In genomic region chr3:155323063-155323666, GRCh38 we compare ENCODE assay signal across 8 cellular contexts. TPM values are rescaled to one million over a fixed set of nuclear protein-coding genes. Genes with fewer than 3 reads are reported as not detected.
DNase-seq lines count a peak whose midpoint lies in the region; ATAC-seq and TF ChIP-seq lines count a peak whose summit lies in the region.

No MANE protein-coding gene starts in this region.

- no peak overlapping the region for H3K4me3 Mint-ChIP-seq in Calu3 (ENCODE audit: low read depth, unreplicated experiment)
- H3K4me3 Mint-ChIP-seq in activated B cell treated with CpG ODN at 0.5 μM for 24 hours, result no peak overlapping the region

- no peak for TF ChIP-seq POLR2A in gastrocnemius medialis (IDR thresholded peaks at IDR 0.05)

- CTCF ChIA-PET in Calu3 (lab: Charles Lee), result interaction anchor here (0.9 to 2.4 kb wide), 7 partner anchors 21 to 419 kb away, joined by 3 to 10 read pairs (median 3); no protein-coding TSS in a partner anchor
- CTCF ChIA-PET in activated B cell treated with CpG ODN at 0.5 μM for 24 hours (lab: Charles Lee), result interaction anchor here (0.7 to 2.1 kb wide), 7 partner anchors 8 to 987 kb away, joined by 3 to 9 read pairs (median 3); no protein-coding TSS in a partner anchor

- POLR2A ChIA-PET in activated B cell treated with CpG ODN at 0.5 μM for 24 hours (lab: Charles Lee), result no interaction called here

- DNase-seq in Calu3 (peak; percentile 71), NCI-H2196 (lab: John Stamatoyannopoulos, UW; ENCODE audit: unreplicated experiment) (peak; percentile 73), activated B cell treated with CpG ODN at 0.5 μM for 24 hours (no peak), left ventricle myocardium superior (no peak), gastrocnemius medialis (peak; percentile 33 to 39)
- DNase-seq in effector CD8-positive, alpha-beta T cell (lab: John Stamatoyannopoulos, UW), result no peak

- no peaks in the 10 kb centered on the region for H3K36me3 ChIP-seq in gastrocnemius medialis

- intact Hi-C loops in Calu3 (cut with micrococcal nuclease; ENCODE audit: unreplicated experiment) (loop anchor here (1.0 to 2.0 kb wide), 9 partner anchors 53 to 988 kb away; partner anchors contain the start of gene MME), activated B cell treated with CpG ODN at 0.5 μM for 24 hours (cut with micrococcal nuclease) (loop anchor here (1.0 to 10.0 kb wide), 4 partner anchors 248 to 988 kb away; no protein-coding TSS in a partner anchor), left ventricle myocardium superior (cut with micrococcal nuclease) (loop anchor here (5.0 to 10.0 kb wide), 2 partner anchors 568 to 991 kb away; no protein-coding TSS in a partner anchor), gastrocnemius medialis (cut with DNase I; ENCODE audit: low total_unique reads) (loop anchor here (1.0 to 5.0 kb wide), 3 partner anchors 141 to 986 kb away; no protein-coding TSS in a partner anchor)

- no peaks in the 10 kb centered on the region for H3K9me3 ChIP-seq in gastrocnemius medialis

- no peaks in the 10 kb centered on the region for H3K9me3 Mint-ChIP-seq in Calu3 (ENCODE audit: low read depth, unreplicated experiment)
- no peaks in the 10 kb centered on the region for H3K9me3 Mint-ChIP-seq in activated B cell treated with CpG ODN at 0.5 μM for 24 hours

- H3K4me3 ChIP-seq in gastrocnemius medialis, result no peak overlapping the region

- H3K27ac Mint-ChIP-seq in Calu3 (ENCODE audit: unreplicated experiment) (no peak overlapping the region), activated B cell treated with CpG ODN at 0.5 μM for 24 hours (no peak overlapping the region)

- H3K4me1 ChIP-seq in gastrocnemius medialis, result peaks cover 0 to 12% of the 10 kb centered on the region in 2 donors

- TF ChIP-seq CTCF in Calu3 (IDR thresholded peaks at IDR 0.05; ENCODE audit: unreplicated experiment) (peak; percentile 73), activated B cell treated with CpG ODN at 0.5 μM for 24 hours (IDR thresholded peaks at IDR 0.05) (peak; percentile 52), gastrocnemius medialis (IDR thresholded peaks at IDR 0.05 in 4 of 5, conservative IDR thresholded peaks at IDR 0.05 in 1 of 5) (peak; percentile 62 to 81 (median 74))

- ATAC-seq in GM19023 (IDR thresholded peaks at IDR 0.05; ENCODE audit: unreplicated experiment) (peak; percentile 79), HG03196 (IDR thresholded peaks at IDR 0.05; ENCODE audit: unreplicated experiment) (peak; percentile 70), activated B cell treated with CpG ODN at 0.5 μM for 24 hours (ENCODE audit: low read depth) (no peak), left ventricle myocardium superior (peak; percentile 76), gastrocnemius medialis (peak; percentile 93 to 95)

- in situ Hi-C loops in gastrocnemius medialis (cut with MboI; ENCODE audit: low sequenced_read_pairs in 4 of 4), result loop anchor here (5.0 to 25.0 kb wide), 7 partner anchors 236 to 988 kb away; partner anchors contain the start of gene MME (in 1 of the 4)

- peak overlapping the region in 2 of 4 donors; percentile 45 to 70 for H3K27ac ChIP-seq in gastrocnemius medialis

- H3K36me3 Mint-ChIP-seq in Calu3 (ENCODE audit: insufficient read depth, unreplicated experiment) (no peaks in the 10 kb centered on the region), activated B cell treated with CpG ODN at 0.5 μM for 24 hours (ENCODE audit: low read depth) (no peaks in the 10 kb centered on the region)

- H3K27me3 Mint-ChIP-seq in Calu3 (ENCODE audit: unreplicated experiment) (no peaks in the 10 kb centered on the region), activated B cell treated with CpG ODN at 0.5 μM for 24 hours (no peaks in the 10 kb centered on the region)

- no TSS peak for BruUV-seq in Calu3 (replicated peaks; lab: Mats Ljungman, UMichigan)

- peaks cover 61% of the 10 kb centered on the region for H3K4me1 Mint-ChIP-seq in Calu3 (ENCODE audit: low read depth, unreplicated experiment)
- H3K4me1 Mint-ChIP-seq in activated B cell treated with CpG ODN at 0.5 μM for 24 hours, result no peaks in the 10 kb centered on the region

- H3K27me3 ChIP-seq in gastrocnemius medialis, result no peaks in the 10 kb centered on the region

RNA-seq across cellular contexts. Expression of gene STRIT1, which starts 29.7 kb away (rescaled TPM):
- not detected in 2 replicates for total RNA-seq in Calu3 (2022)
- total RNA-seq in activated B cell treated with CpG ODN at 0.5 μM for 24 hours, result not detected in 2 replicates
- total RNA-seq in left ventricle myocardium superior, result 0.79 TPM
- total RNA-seq in gastrocnemius medialis, result 1,000 to 10,000 TPM in 3 of 4 donors, 100 to 1,000 TPM in 1; 507 to 2,272 (median 1,180) TPM

Comparison
In these comparisons a context has a peak if more than half of its experiments do, and no peak if none do; other contexts are left out.
1. DNase-seq: peak in Calu3 (single experiment), NCI-H2196 (single experiment) and gastrocnemius medialis (2 of 2); none in activated B cell treated with CpG ODN at 0.5 μM for 24 hours (single experiment), left ventricle myocardium superior (single experiment) and effector CD8-positive, alpha-beta T cell (single experiment).
2. RNA of gene STRIT1, which starts 29.7 kb away (total RNA-seq): 507 to 2,272 TPM in gastrocnemius medialis; 0.79 TPM in left ventricle myocardium superior (single experiment), not detected in Calu3 and not detected in activated B cell treated with CpG ODN at 0.5 μM for 24 hours; every median in the first group is over 100 times any median in the second.
3. Peak in every context shown above with its lines, with median percentiles within 50 percentile points of each other: CTCF ChIP-seq.